Comparison of ENCODE assay signal across 17 cellular contexts in the genomic region with DNA sequence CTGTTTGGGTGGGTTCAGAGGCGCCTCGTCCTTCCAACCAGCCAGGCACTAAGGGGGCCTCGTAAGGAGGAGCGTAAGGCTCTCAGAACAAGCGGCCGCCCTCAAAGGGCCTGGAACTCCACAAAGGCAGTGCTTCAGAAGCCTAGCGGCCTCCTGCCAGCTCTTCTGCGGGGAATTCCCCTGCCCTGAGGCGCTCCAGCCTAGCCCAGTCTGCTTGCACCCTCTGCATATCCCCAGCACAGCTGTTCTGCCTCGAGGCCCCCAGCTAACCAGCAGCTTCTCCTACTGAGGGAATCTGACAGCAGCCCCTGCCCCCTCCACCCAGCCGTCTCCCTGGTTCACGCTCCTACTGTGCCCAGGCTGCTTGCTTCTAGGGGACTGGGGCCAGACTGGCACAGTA.
DNase-seq lines count a peak whose midpoint lies in the region; ATAC-seq and TF ChIP-seq lines count a peak whose summit lies in the region.
"Had no signal": no experiment of that assay in that cellular context is flagged by ENCODE, and none has a peak within 500 bp of the region (broad histone marks: within the 10 kb centered on the region; RNA-seq: fewer than 3 reads in every experiment).

No MANE protein-coding gene starts in this region.

- DNase-seq in DMS53 (lab: John Stamatoyannopoulos, UW), result peak; percentile 87
- DNase-seq in body of pancreas, result no peak
- peak; percentile 51 to 85 (median 72) for DNase-seq in right cardiac atrium
- peak in 1 of 5 donors; percentile 51 for DNase-seq in ovary
- no peak for DNase-seq in GM19240 (ENCODE audit: insufficient read length, low spot score)
- no peak for DNase-seq in GM13976 (ENCODE audit: low spot score)
- DNase-seq in omental fat pad (ENCODE audit: low spot score), result no peak
- DNase-seq: activated CD4-positive, alpha-beta T cell treated with anti-CD3 and anti-CD28 coated beads, Interleukin-2, amount 50 U/mL, for 4 hours; CD8-positive, alpha-beta memory T cell; effector CD4-positive, alpha-beta T cell; natural killer cell; NCI-H187 treated with DMSO at 0.1 percent for 48 hours; NCI-H774; stimulated activated naive CD4-positive, alpha-beta T cell treated with Interleukin-2 at 50 U/mL for 16 hours; T-helper 9 cell had no signal

- H3K27me3 ChIP-seq in body of pancreas (no peaks in the 10 kb centered on the region), right cardiac atrium (ENCODE audit: control insufficient read depth, insufficient read depth) (no peaks in the 10 kb centered on the region), ovary (no peaks in the 10 kb centered on the region)

- TF ChIP-seq CTCF in body of pancreas (IDR thresholded peaks at IDR 0.05) (no peak), ovary (IDR thresholded peaks at IDR 0.05) (no peak), GM13976 (IDR thresholded peaks at IDR 0.05; ENCODE audit: borderline replicate concordance, control extremely low read depth, extremely low read depth, insufficient read depth, missing control alignments) (no peak), omental fat pad (IDR thresholded peaks at IDR 0.05) (no peak)

- in situ Hi-C loops in GM13976 (cut with MboI; ENCODE audit: low sequenced_read_pairs, unreplicated experiment), result no loop called here

- 84 to 90% methylated on average over 9 to 12 of the region's 12 CpGs for WGBS in body of pancreas, 2 donors
- WGBS in right cardiac atrium, result 56% methylated on average over 12 of the region's 12 CpGs
- 44 to 61% (median 55%) methylated on average over 11 to 12 of the region's 12 CpGs for WGBS in ovary, 3 donors

- H3K27ac ChIP-seq in body of pancreas (no peak overlapping the region), right cardiac atrium (ENCODE audit: low read length) (no peak overlapping the region), ovary (peak overlapping the region in 1 of 2 donors; percentile 57)
- H3K27ac ChIP-seq: RWPE1 had no signal

- H3K4me1 ChIP-seq in body of pancreas, result no peaks in the 10 kb centered on the region
- H3K4me1 ChIP-seq in right cardiac atrium (ENCODE audit: control insufficient read depth, insufficient read depth, low read length), result no peaks in the 10 kb centered on the region
- H3K4me1 ChIP-seq in ovary (ENCODE audit: insufficient read depth), result no peaks in the 10 kb centered on the region

- no peaks in the 10 kb centered on the region for H3K9me3 ChIP-seq in body of pancreas
- H3K9me3 ChIP-seq in right cardiac atrium (ENCODE audit: control insufficient read depth, low read length), result peaks cover 2% of the 10 kb centered on the region
- no peaks in the 10 kb centered on the region for H3K9me3 ChIP-seq in ovary

- TF ChIP-seq EP300 in ovary (IDR thresholded peaks at IDR 0.05), result no peak

- H3K4me3 ChIP-seq in body of pancreas (no peak overlapping the region), right cardiac atrium (ENCODE audit: low read length) (no peak overlapping the region), ovary (peak overlapping the region; percentile 7)

- intact Hi-C loops in body of pancreas (cut with DNase I) (no loop called here), right cardiac atrium (cut with DNase I) (no loop called here), ovary (cut with DNase I) (no loop called here)

- TF ChIP-seq POLR2A in body of pancreas (IDR thresholded peaks at IDR 0.05), result no peak
- no peak for TF ChIP-seq POLR2A in ovary (IDR thresholded peaks at IDR 0.05)

- ATAC-seq in body of pancreas (peak; percentile 15), right cardiac atrium (peak; percentile 80 to 81), GM18873 (IDR thresholded peaks at IDR 0.05; ENCODE audit: low FRiP score, unreplicated experiment) (no peak), omental fat pad (ENCODE audit: low FRiP score) (no peak)
- ATAC-seq: natural killer cell had no signal

- H3K36me3 ChIP-seq in body of pancreas (replicated peaks in 1 of 2; ENCODE audit: insufficient read depth in 1 of 2, low read depth in 2 of 2) (no peaks in the 10 kb centered on the region), ovary (no peaks in the 10 kb centered on the region)

Comparison
In these comparisons a context has a peak if more than half of its experiments do, and no peak if none do; other contexts are left out.
1. DNase-seq: peak in DMS53 (single experiment) and right cardiac atrium (3 of 3); none in body of pancreas (0 of 4), GM19240 (single experiment), GM13976 (single experiment) and omental fat pad (single experiment).
2. ATAC-seq: peak in body of pancreas (single experiment) and right cardiac atrium (2 of 2); none in GM18873 (single experiment) and omental fat pad (single experiment).